ENCODE assay signal across 8 cellular contexts in genomic region chr22:23591203-23591791, GRCh38. TPM values are rescaled to one million over a fixed set of nuclear protein-coding genes. Genes with fewer than 3 reads are reported as not detected.
DNase-seq lines count a peak whose midpoint lies in the region; ATAC-seq and TF ChIP-seq lines count a peak whose summit lies in the region.

No MANE protein-coding gene starts in this region.

- no peaks in the 10 kb centered on the region for H3K27me3 ChIP-seq in HL-60 (ENCODE audit: insufficient read depth, poor library complexity, severe bottlenecking)
- no peaks in the 10 kb centered on the region for H3K27me3 ChIP-seq in vagina

- H3K27ac ChIP-seq in HL-60 (replicated peaks) (no peak overlapping the region), vagina (no peak overlapping the region)

- H3K27ac Mint-ChIP-seq in CD14-positive monocyte, result peak overlapping the region in 5 of 7 donors; percentile 11 to 81 (median 69)

- H3K36me3 Mint-ChIP-seq in CD14-positive monocyte, result no peaks in the 10 kb centered on the region

- intact Hi-C loops in CD14-positive monocyte (cut with micrococcal nuclease), result no loop called here
- intact Hi-C loops in posterior vena cava (cut with DNase I), result no loop called here
- intact Hi-C loops in vagina (cut with DNase I), result no loop called here

- DNase-seq in CD14-positive monocyte (ENCODE audit: low spot score), result no peak
- DNase-seq in HL-60 (ENCODE audit: low read depth in 1 of 2, low spot score in 1 of 2), result peak; percentile 21 to 61
- DNase-seq in SHP77 (lab: John Stamatoyannopoulos, UW), result peak; percentile 29 to 43
- peak; percentile 13 to 32 (median 26) for DNase-seq in activated naive CD4-positive, alpha-beta T cell (lab: John Stamatoyannopoulos, UW)
- DNase-seq in glomerular visceral epithelial cell (ENCODE audit: extremely low spot score), result peak; percentile 30
- peak; percentile 80 for DNase-seq in posterior vena cava (ENCODE audit: low spot score)
- DNase-seq in vagina (ENCODE audit: extremely low spot score in 2 of 2), result no peak

- H3K9me3 ChIP-seq in vagina, result no peaks in the 10 kb centered on the region

- H3K4me1 ChIP-seq in vagina, result no peaks in the 10 kb centered on the region

- H3K4me3 ChIP-seq in HL-60 (replicated peaks; ENCODE audit: insufficient read depth, low read length) (no peak overlapping the region), vagina (no peak overlapping the region)

- peak; percentile 91 for TF ChIP-seq CTCF in CD14-positive monocyte (IDR thresholded peaks at IDR 0.05)
- peak; percentile 86 for TF ChIP-seq CTCF in HL-60 (IDR thresholded peaks at IDR 0.05; ENCODE audit: insufficient read depth, low read length)
- peak in 2 of 3 experiments; percentile 31 to 58 for TF ChIP-seq CTCF in vagina (IDR thresholded peaks at IDR 0.05)

- no peaks in the 10 kb centered on the region for H3K36me3 ChIP-seq in vagina

- TF ChIP-seq POLR2A in vagina (IDR thresholded peaks at IDR 0.05), result no peak

- H3K9me3 Mint-ChIP-seq in CD14-positive monocyte, result peaks cover 0 to 15% (median 2%) of the 10 kb centered on the region in 7 donors

- ATAC-seq in GM18861 (IDR thresholded peaks at IDR 0.05; ENCODE audit: unreplicated experiment), result no peak

- peaks cover 2 to 4% (median 3%) of the 10 kb centered on the region in 3 donors for H3K27me3 Mint-ChIP-seq in CD14-positive monocyte (ENCODE audit: low read depth in 3 of 3)

- H3K4me1 Mint-ChIP-seq in CD14-positive monocyte, result peaks cover 17% of the 10 kb centered on the region

- H3K4me3 Mint-ChIP-seq in CD14-positive monocyte, result peak overlapping the region in 1 of 2 donors; percentile 51

RNA-seq across cellular contexts. Expression of gene IGLL1, which starts 11.2 kb away (rescaled TPM):
- not detected for polyA plus RNA-seq in CD14-positive monocyte
- total RNA-seq in posterior vena cava, result not detected
- not detected for total RNA-seq in vagina

RNA-seq across cellular contexts. Expression of gene DRICH1, which starts 40.8 kb away (rescaled TPM):
- polyA plus RNA-seq in CD14-positive monocyte, result not detected
- under 1 TPM; 0.19 to 0.42 TPM for total RNA-seq in posterior vena cava
- total RNA-seq in vagina, result not detected

Comparison
In these comparisons a context has a peak if more than half of its experiments do, and no peak if none do; other contexts are left out.
1. DNase-seq: peak in HL-60 (2 of 2), SHP77 (2 of 2), activated naive CD4-positive, alpha-beta T cell (4 of 4), glomerular visceral epithelial cell (single experiment) and posterior vena cava (single experiment); none in CD14-positive monocyte (single experiment) and vagina (0 of 2).
2. Peak in every context shown above with its lines, with median percentiles within 50 percentile points of each other: CTCF ChIP-seq.